In genomic region chr16:66562409-66562808, GRCh38 we compare ENCODE assay signal across 21 cellular contexts. TPM values are rescaled to one million over a fixed set of nuclear protein-coding genes. Genes with fewer than 3 reads are reported as not detected.
DNase-seq lines count a peak whose midpoint lies in the region; ATAC-seq and TF ChIP-seq lines count a peak whose summit lies in the region.
"Had no signal": no experiment of that assay in that cellular context is flagged by ENCODE, and none has a peak within 500 bp of the region (broad histone marks: within the 10 kb centered on the region; RNA-seq: fewer than 3 reads in every experiment).

No MANE protein-coding gene starts in this region.

- dilution Hi-C loops in IMR-90 (cut with HindIII; ENCODE audit: low sequenced_read_pairs, unreplicated experiment), result no loop called here

- peaks cover 15 to 46% of the 10 kb centered on the region in 2 experiments; a peak in 3 of 4 replicates for H3K79me1 ChIP-seq in IMR-90 (ENCODE audit: low read depth in 1 of 2, low read length in 2 of 2)

- TF ChIP-seq POLR2A in IMR-90 (IDR thresholded peaks at IDR 0.05; ENCODE audit: low read depth, low read length), result no peak

- no peak for ATAC-seq in activated naive CD8-positive, alpha-beta T cell treated with anti-CD3 and anti-CD28 coated beads, Interleukin-2, amount 50 U/mL, for 24 hours
- no peak for ATAC-seq in IMR-90 (ENCODE audit: low read depth)
- ATAC-seq in natural killer cell treated with Interleukin-12 subunit alpha and Interleukin-12 subunit beta and Interleukin-15 and Interleukin-18, amount 100 ng/mL, for 72 hours, result no peak
- no peak for ATAC-seq in GM21786 (IDR thresholded peaks at IDR 0.05; ENCODE audit: unreplicated experiment)
- ATAC-seq in GM18519 (IDR thresholded peaks at IDR 0.05; ENCODE audit: low FRiP score, unreplicated experiment), result no peak
- ATAC-seq: stimulated activated memory B cell treated with anti-CD40 and anti-IgM and Interleukin-4, amounts not matched to agents 10 μg/mL and 1 μg/mL and 100 μg/mL, for 72 hours had no signal

- in situ Hi-C loops in IMR-90 (cut with MboI; ENCODE audit: low sequenced_read_pairs), result no loop called here

- H3K27ac ChIP-seq in IMR-90 (ENCODE audit: insufficient read depth, low read length) (no peak overlapping the region), VCaP (no peak overlapping the region)
- H3K27ac ChIP-seq: esophagus muscularis mucosa, ovary had no signal

- no peaks in the 10 kb centered on the region for H3K27me3 ChIP-seq in IMR-90 (ENCODE audit: control insufficient read depth, insufficient read depth, low read length)
- H3K27me3 ChIP-seq: esophagus muscularis mucosa, ovary, upper lobe of left lung had no signal

- 0 out of 2 replicates have a peak, but pooled peaks have one; percentile 11 for TF ChIP-seq CTCF in IMR-90 (conservative IDR thresholded peaks at IDR 0.05; ENCODE audit: low read depth, low read length)
- peak; percentile 42 for TF ChIP-seq CTCF in VCaP (conservative IDR thresholded peaks at IDR 0.05)

- H3K36me3 Mint-ChIP-seq in activated naive CD8-positive, alpha-beta T cell, result peaks cover 4% of the 10 kb centered on the region
- peaks cover 52% of the 10 kb centered on the region for H3K36me3 Mint-ChIP-seq in activated naive CD8-positive, alpha-beta T cell treated with anti-CD3 and anti-CD28 coated beads, Interleukin-2, amount 50 U/mL, for 24 hours (ENCODE audit: low read depth)
- H3K36me3 Mint-ChIP-seq in natural killer cell treated with Interleukin-12 subunit alpha and Interleukin-12 subunit beta and Interleukin-15 and Interleukin-18, amount 100 ng/mL, for 72 hours, result peaks cover 27% of the 10 kb centered on the region

- no peak overlapping the region for H2BK15ac ChIP-seq in IMR-90 (ENCODE audit: low read depth, low read length)

- H4K5ac ChIP-seq in IMR-90 (ENCODE audit: low read depth, low read length), result no peak overlapping the region

- no peaks in the 10 kb centered on the region for H3K27me3 Mint-ChIP-seq in activated naive CD8-positive, alpha-beta T cell
- H3K27me3 Mint-ChIP-seq in activated naive CD8-positive, alpha-beta T cell treated with anti-CD3 and anti-CD28 coated beads, Interleukin-2, amount 50 U/mL, for 24 hours, result no peaks in the 10 kb centered on the region
- no peaks in the 10 kb centered on the region for H3K27me3 Mint-ChIP-seq in natural killer cell treated with Interleukin-12 subunit alpha and Interleukin-12 subunit beta and Interleukin-15 and Interleukin-18, amount 100 ng/mL, for 72 hours
- H3K27me3 Mint-ChIP-seq: stimulated activated memory B cell treated with anti-CD40 and anti-IgM and Interleukin-4, amounts not matched to agents 10 μg/mL and 1 μg/mL and 100 μg/mL, for 72 hours had no signal

- H2BK20ac ChIP-seq in IMR-90 (ENCODE audit: low read depth, low read length), result no peak overlapping the region

- H3K56ac ChIP-seq in IMR-90 (ENCODE audit: extremely low read depth, insufficient read depth, low read length), result no peak overlapping the region

- no peak overlapping the region for H3K14ac ChIP-seq in IMR-90 (replicated peaks; ENCODE audit: low read depth, low read length)

- POLR2A ChIA-PET in IMR-90 (lab: Charles Lee; ENCODE audit: unreplicated experiment), result no interaction called here

- no peak overlapping the region for H3K18ac ChIP-seq in IMR-90 (ENCODE audit: low read depth, low read length)

- H2AK9ac ChIP-seq in IMR-90 (replicated peaks; ENCODE audit: low read depth, low read length, poor library complexity), result no peak overlapping the region

- 0 out of 2 replicates have a peak, but pooled peaks cover 3% of the 10 kb centered on the region for H4K20me1 ChIP-seq in IMR-90 (ENCODE audit: insufficient read depth, low read length)

- H2AK5ac ChIP-seq in IMR-90 (ENCODE audit: low read depth, low read length), result no peak overlapping the region

- no peak overlapping the region for H3K4me3 ChIP-seq in IMR-90 (ENCODE audit: insufficient read depth, low read depth, low read length)
- H3K4me3 ChIP-seq: esophagus muscularis mucosa, ovary, upper lobe of left lung had no signal

- H3K27ac Mint-ChIP-seq in activated naive CD8-positive, alpha-beta T cell, result peak overlapping the region; percentile 41
- no peak overlapping the region for H3K27ac Mint-ChIP-seq in activated naive CD8-positive, alpha-beta T cell treated with anti-CD3 and anti-CD28 coated beads, Interleukin-2, amount 50 U/mL, for 24 hours
- peak overlapping the region; percentile 59 to 78 for H3K27ac Mint-ChIP-seq in natural killer cell treated with Interleukin-12 subunit alpha and Interleukin-12 subunit beta and Interleukin-15 and Interleukin-18, amount 100 ng/mL, for 72 hours
- H3K27ac Mint-ChIP-seq: stimulated activated memory B cell treated with anti-CD40 and anti-IgM and Interleukin-4, amounts not matched to agents 10 μg/mL and 1 μg/mL and 100 μg/mL, for 72 hours had no signal

- H4K91ac ChIP-seq in IMR-90 (ENCODE audit: insufficient read depth, low read depth, low read length), result no peak overlapping the region

- no peak overlapping the region for H3K9ac ChIP-seq in IMR-90 (ENCODE audit: low read depth, low read length)

- no CpG with 5 or more reads among the region's 1 CpG for WGBS in IMR-90 (ENCODE audit: extremely low coverage in 2 of 2, insufficient read length in 1 of 2), 2 experiments

- no peak overlapping the region for H2AFZ ChIP-seq in IMR-90 (replicated peaks; ENCODE audit: low read length, poor library complexity)

- no peaks in the 10 kb centered on the region for H3K9me1 ChIP-seq in IMR-90 (ENCODE audit: insufficient read depth, low read length)

- no peak overlapping the region for H2BK120ac ChIP-seq in IMR-90 (ENCODE audit: low read depth, low read length)

- H4K8ac ChIP-seq in IMR-90 (ENCODE audit: low read depth in 2 of 2, low read length in 2 of 2), result no peak overlapping the region

- CTCF ChIA-PET in IMR-90 (lab: Yijun Ruan, JAX), result interaction anchor here (1.0 kb wide), 1 partner anchor 51 kb away, joined by 3 read pairs; no protein-coding TSS in a partner anchor

- intact Hi-C loops in IMR-90 (cut with micrococcal nuclease), result no loop called here

- no peak overlapping the region for H3K4me3 Mint-ChIP-seq in activated naive CD8-positive, alpha-beta T cell
- H3K4me3 Mint-ChIP-seq in activated naive CD8-positive, alpha-beta T cell treated with anti-CD3 and anti-CD28 coated beads, Interleukin-2, amount 50 U/mL, for 24 hours, result no peak overlapping the region
- peak overlapping the region; percentile 70 for H3K4me3 Mint-ChIP-seq in natural killer cell treated with Interleukin-12 subunit alpha and Interleukin-12 subunit beta and Interleukin-15 and Interleukin-18, amount 100 ng/mL, for 72 hours
- H3K4me3 Mint-ChIP-seq: stimulated activated memory B cell treated with anti-CD40 and anti-IgM and Interleukin-4, amounts not matched to agents 10 μg/mL and 1 μg/mL and 100 μg/mL, for 72 hours had no signal

- H3K9me3 Mint-ChIP-seq in activated naive CD8-positive, alpha-beta T cell (ENCODE audit: low read depth), result no peaks in the 10 kb centered on the region
- no peaks in the 10 kb centered on the region for H3K9me3 Mint-ChIP-seq in activated naive CD8-positive, alpha-beta T cell treated with anti-CD3 and anti-CD28 coated beads, Interleukin-2, amount 50 U/mL, for 24 hours
- no peaks in the 10 kb centered on the region for H3K9me3 Mint-ChIP-seq in natural killer cell treated with Interleukin-12 subunit alpha and Interleukin-12 subunit beta and Interleukin-15 and Interleukin-18, amount 100 ng/mL, for 72 hours
- H3K9me3 Mint-ChIP-seq: stimulated activated memory B cell treated with anti-CD40 and anti-IgM and Interleukin-4, amounts not matched to agents 10 μg/mL and 1 μg/mL and 100 μg/mL, for 72 hours had no signal

- TF ChIP-seq RAD21 in IMR-90 (IDR thresholded peaks at IDR 0.05; ENCODE audit: low read length), result no peak

- H3K4ac ChIP-seq in IMR-90 (ENCODE audit: low read depth, low read length), result no peak overlapping the region

- no peaks in the 10 kb centered on the region for H3K9me3 ChIP-seq in IMR-90 (ENCODE audit: control insufficient read depth, insufficient read depth, low read length)
- H3K9me3 ChIP-seq: esophagus muscularis mucosa, ovary, upper lobe of left lung had no signal

- H3K36me3 ChIP-seq in IMR-90 (ENCODE audit: control insufficient read depth, insufficient read depth, low read length), result peaks cover 25% of the 10 kb centered on the region
- H3K36me3 ChIP-seq: ovary had no signal

- no peak overlapping the region for H2BK5ac ChIP-seq in IMR-90 (ENCODE audit: low read depth, low read length, poor library complexity, severe bottlenecking)

- DNase-seq in activated naive CD8-positive, alpha-beta T cell treated with anti-CD3 and anti-CD28 coated beads, Interleukin-2, amount 50 U/mL, for 24 hours, result no peak
- DNase-seq in IMR-90, result no peak
- no peak for DNase-seq in natural killer cell treated with Interleukin-12 subunit alpha and Interleukin-12 subunit beta and Interleukin-15 and Interleukin-18, amount 100 ng/mL, for 72 hours (ENCODE audit: low spot score)
- no peak for DNase-seq in HUDEP-2 (lab: John Stamatoyannopoulos, UW; ENCODE audit: unreplicated experiment in 76 of 76)
- DNase-seq: amygdala, head of caudate nucleus, Kasumi-1, kidney, midbrain, NCI-H524 treated with DMSO at 0.1 percent for 48 hours, ovary, small intestine, upper lobe of left lung had no signal

- H3K23ac ChIP-seq in IMR-90 (ENCODE audit: low read depth, low read length), result no peak overlapping the region

- H3K4me2 ChIP-seq in IMR-90 (ENCODE audit: low read depth, low read length), result no peak overlapping the region

- no peaks in the 10 kb centered on the region for H3K4me1 ChIP-seq in IMR-90 (ENCODE audit: control insufficient read depth, insufficient read depth, low read length)

- H3K4me1 Mint-ChIP-seq in activated naive CD8-positive, alpha-beta T cell (ENCODE audit: low read depth), result peaks cover 44% of the 10 kb centered on the region
- peaks cover 54% of the 10 kb centered on the region for H3K4me1 Mint-ChIP-seq in activated naive CD8-positive, alpha-beta T cell treated with anti-CD3 and anti-CD28 coated beads, Interleukin-2, amount 50 U/mL, for 24 hours
- peaks cover 45 to 70% of the 10 kb centered on the region in 2 donors for H3K4me1 Mint-ChIP-seq in natural killer cell treated with Interleukin-12 subunit alpha and Interleukin-12 subunit beta and Interleukin-15 and Interleukin-18, amount 100 ng/mL, for 72 hours (ENCODE audit: low read depth in 2 of 2)

- no TSS peak for BruUV-seq in IMR-90 (replicated peaks; lab: Mats Ljungman, UMichigan)

RNA-seq across cellular contexts. Expression of gene CMTM1, which starts 3.8 kb away (rescaled TPM):
- 0.54 and 1.7 TPM in 2 replicates for total RNA-seq in IMR-90 (2012; rRNA removed)
- polyA plus RNA-seq in IMR-90 (2012; rRNA removed), result 1.8 and 2.1 TPM in 2 replicates
- polyA plus RNA-seq in IMR-90 (2012; cell fraction: cytosol; rRNA removed), result 0.40 and 1.2 TPM in 2 replicates
- polyA plus RNA-seq in IMR-90 (2012; cell fraction: nucleus; rRNA removed; ENCODE audit: low replicate concordance), result 0.95 and 0.96 TPM in 2 replicates
- 10 to 100 TPM in 1 of 2 donors, 1 to 10 TPM in 1; 7.2 to 11.6 TPM for total RNA-seq in natural killer cell treated with Interleukin-12 subunit alpha and Interleukin-12 subunit beta and Interleukin-15 and Interleukin-18, amount 100 ng/mL, for 72 hours

RNA-seq across cellular contexts. Expression of gene CKLF, which starts 10.0 kb away (rescaled TPM):
- 60.8 and 66.7 TPM in 2 replicates for total RNA-seq in IMR-90 (2012; rRNA removed)
- polyA plus RNA-seq in IMR-90 (2012; rRNA removed), result 92.2 and 102 TPM in 2 replicates
- polyA plus RNA-seq in IMR-90 (2012; cell fraction: cytosol; rRNA removed), result 87.1 and 119 TPM in 2 replicates
- polyA plus RNA-seq in IMR-90 (2012; cell fraction: nucleus; rRNA removed; ENCODE audit: low replicate concordance), result 15.6 and 33.4 TPM in 2 replicates
- 10 to 100 TPM; 71.2 to 78.6 TPM for total RNA-seq in natural killer cell treated with Interleukin-12 subunit alpha and Interleukin-12 subunit beta and Interleukin-15 and Interleukin-18, amount 100 ng/mL, for 72 hours

RNA-seq across cellular contexts. Expression of gene TK2, which starts 12.5 kb away (rescaled TPM):
- total RNA-seq in IMR-90 (2012; rRNA removed), result 16.5 and 20.0 TPM in 2 replicates
- polyA plus RNA-seq in IMR-90 (2012; rRNA removed), result 12.6 and 14.7 TPM in 2 replicates
- 8.9 and 10.2 TPM in 2 replicates for polyA plus RNA-seq in IMR-90 (2012; cell fraction: cytosol; rRNA removed)
- 19.2 and 37.2 TPM in 2 replicates for polyA plus RNA-seq in IMR-90 (2012; cell fraction: nucleus; rRNA removed; ENCODE audit: low replicate concordance)
- 1 to 10 TPM; 5.9 to 6.3 TPM for total RNA-seq in natural killer cell treated with Interleukin-12 subunit alpha and Interleukin-12 subunit beta and Interleukin-15 and Interleukin-18, amount 100 ng/mL, for 72 hours

RNA-seq across cellular contexts. Expression of gene CMTM2, which starts 16.9 kb away (rescaled TPM):
- not detected in 2 replicates for total RNA-seq in IMR-90 (2012; rRNA removed)
- polyA plus RNA-seq in IMR-90 (2012; rRNA removed), result not detected in 2 replicates
- polyA plus RNA-seq in IMR-90 (2012; cell fraction: cytosol; rRNA removed), result not detected in 2 replicates
- 0.10 and 0.12 TPM in 2 replicates for polyA plus RNA-seq in IMR-90 (2012; cell fraction: nucleus; rRNA removed; ENCODE audit: low replicate concordance)
- total RNA-seq in natural killer cell treated with Interleukin-12 subunit alpha and Interleukin-12 subunit beta and Interleukin-15 and Interleukin-18, amount 100 ng/mL, for 72 hours, result under 1 TPM; 0.45 to 0.67 TPM
- total RNA-seq: Daoy, RPMI7951 had no signal

RNA-seq across cellular contexts. Expression of gene CMTM3, which starts 42.1 kb away (rescaled TPM):
- total RNA-seq in IMR-90 (2012; rRNA removed), result 4.5 and 4.7 TPM in 2 replicates
- polyA plus RNA-seq in IMR-90 (2012; rRNA removed), result 34.6 and 35.5 TPM in 2 replicates
- 14.5 and 50.4 TPM in 2 replicates for polyA plus RNA-seq in IMR-90 (2012; cell fraction: cytosol; rRNA removed)
- polyA plus RNA-seq in IMR-90 (2012; cell fraction: nucleus; rRNA removed; ENCODE audit: low replicate concordance), result 32.0 and 33.9 TPM in 2 replicates
- 10 to 100 TPM; 43.8 to 49.7 TPM for total RNA-seq in natural killer cell treated with Interleukin-12 subunit alpha and Interleukin-12 subunit beta and Interleukin-15 and Interleukin-18, amount 100 ng/mL, for 72 hours
